Comparison of ENCODE assay signal across 1 cellular context in the genomic region with DNA sequence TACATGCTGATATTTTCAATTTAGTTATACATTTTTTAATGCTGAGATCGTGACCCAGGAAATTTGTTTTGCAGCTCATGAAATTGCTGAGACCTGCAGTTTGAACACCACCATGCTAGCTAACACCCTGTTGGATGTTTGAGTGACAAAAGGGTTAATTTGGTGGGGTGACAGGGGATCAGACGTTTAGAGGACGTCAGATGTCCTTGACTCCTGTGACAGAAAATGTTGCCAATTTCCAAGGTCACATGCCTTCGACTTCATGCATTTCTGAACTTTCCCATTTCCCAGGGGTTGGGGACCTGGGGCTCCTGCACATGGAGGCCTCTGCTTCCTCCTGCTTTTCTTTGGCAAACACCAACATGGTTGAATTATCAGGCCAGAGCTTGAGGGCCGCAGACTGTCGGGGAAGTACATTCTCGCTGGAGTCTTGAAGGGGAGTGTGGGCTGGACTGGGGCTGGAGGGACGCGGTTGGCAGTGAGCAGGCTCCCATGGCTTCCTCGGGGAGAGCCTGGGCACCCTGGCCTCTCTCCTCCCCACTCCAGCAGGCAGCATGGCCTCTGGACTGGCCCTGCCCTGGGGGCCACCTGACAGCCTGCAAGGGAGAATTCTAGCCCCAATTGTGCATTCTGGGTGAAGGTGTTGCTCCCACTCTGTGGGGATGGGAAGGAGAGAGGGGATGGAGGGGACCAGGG.
TF ChIP-seq lines count a peak whose summit lies in the region.

No MANE protein-coding gene starts in this region.

TF ChIP-seq in HepG2, 621 proteins besides CTCF, POLR2A, EP300 and RAD21 (continued from another document and continues in another):
- TF ChIP-seq, protein P1, sequence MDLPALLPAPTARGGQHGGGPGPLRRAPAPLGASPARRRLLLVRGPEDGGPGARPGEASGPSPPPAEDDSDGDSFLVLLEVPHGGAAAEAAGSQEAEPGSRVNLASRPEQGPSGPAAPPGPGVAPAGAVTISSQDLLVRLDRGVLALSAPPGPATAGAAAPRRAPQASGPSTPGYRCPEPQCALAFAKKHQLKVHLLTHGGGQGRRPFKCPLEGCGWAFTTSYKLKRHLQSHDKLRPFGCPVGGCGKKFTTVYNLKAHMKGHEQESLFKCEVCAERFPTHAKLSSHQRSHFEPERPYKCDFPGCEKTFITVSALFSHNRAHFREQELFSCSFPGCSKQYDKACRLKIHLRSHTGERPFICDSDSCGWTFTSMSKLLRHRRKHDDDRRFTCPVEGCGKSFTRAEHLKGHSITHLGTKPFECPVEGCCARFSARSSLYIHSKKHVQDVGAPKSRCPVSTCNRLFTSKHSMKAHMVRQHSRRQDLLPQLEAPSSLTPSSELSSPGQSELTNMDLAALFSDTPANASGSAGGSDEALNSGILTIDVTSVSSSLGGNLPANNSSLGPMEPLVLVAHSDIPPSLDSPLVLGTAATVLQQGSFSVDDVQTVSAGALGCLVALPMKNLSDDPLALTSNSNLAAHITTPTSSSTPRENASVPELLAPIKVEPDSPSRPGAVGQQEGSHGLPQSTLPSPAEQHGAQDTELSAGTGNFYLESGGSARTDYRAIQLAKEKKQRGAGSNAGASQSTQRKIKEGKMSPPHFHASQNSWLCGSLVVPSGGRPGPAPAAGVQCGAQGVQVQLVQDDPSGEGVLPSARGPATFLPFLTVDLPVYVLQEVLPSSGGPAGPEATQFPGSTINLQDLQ (CRISPR knock-in tag; IDR thresholded peaks at IDR 0.05), result no peak
- TF ChIP-seq, protein P2, sequence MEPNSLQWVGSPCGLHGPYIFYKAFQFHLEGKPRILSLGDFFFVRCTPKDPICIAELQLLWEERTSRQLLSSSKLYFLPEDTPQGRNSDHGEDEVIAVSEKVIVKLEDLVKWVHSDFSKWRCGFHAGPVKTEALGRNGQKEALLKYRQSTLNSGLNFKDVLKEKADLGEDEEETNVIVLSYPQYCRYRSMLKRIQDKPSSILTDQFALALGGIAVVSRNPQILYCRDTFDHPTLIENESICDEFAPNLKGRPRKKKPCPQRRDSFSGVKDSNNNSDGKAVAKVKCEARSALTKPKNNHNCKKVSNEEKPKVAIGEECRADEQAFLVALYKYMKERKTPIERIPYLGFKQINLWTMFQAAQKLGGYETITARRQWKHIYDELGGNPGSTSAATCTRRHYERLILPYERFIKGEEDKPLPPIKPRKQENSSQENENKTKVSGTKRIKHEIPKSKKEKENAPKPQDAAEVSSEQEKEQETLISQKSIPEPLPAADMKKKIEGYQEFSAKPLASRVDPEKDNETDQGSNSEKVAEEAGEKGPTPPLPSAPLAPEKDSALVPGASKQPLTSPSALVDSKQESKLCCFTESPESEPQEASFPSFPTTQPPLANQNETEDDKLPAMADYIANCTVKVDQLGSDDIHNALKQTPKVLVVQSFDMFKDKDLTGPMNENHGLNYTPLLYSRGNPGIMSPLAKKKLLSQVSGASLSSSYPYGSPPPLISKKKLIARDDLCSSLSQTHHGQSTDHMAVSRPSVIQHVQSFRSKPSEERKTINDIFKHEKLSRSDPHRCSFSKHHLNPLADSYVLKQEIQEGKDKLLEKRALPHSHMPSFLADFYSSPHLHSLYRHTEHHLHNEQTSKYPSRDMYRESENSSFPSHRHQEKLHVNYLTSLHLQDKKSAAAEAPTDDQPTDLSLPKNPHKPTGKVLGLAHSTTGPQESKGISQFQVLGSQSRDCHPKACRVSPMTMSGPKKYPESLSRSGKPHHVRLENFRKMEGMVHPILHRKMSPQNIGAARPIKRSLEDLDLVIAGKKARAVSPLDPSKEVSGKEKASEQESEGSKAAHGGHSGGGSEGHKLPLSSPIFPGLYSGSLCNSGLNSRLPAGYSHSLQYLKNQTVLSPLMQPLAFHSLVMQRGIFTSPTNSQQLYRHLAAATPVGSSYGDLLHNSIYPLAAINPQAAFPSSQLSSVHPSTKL (CRISPR knock-in tag; IDR thresholded peaks at IDR 0.05), result peak; percentile 47; the same call in 1 of the 2 replicates
- TF ChIP-seq SIN3A (IDR thresholded peaks at IDR 0.05; ENCODE audit: borderline replicate concordance, low read depth, low read length) (no peak), ZNF33A (CRISPR knock-in tag; IDR thresholded peaks at IDR 0.05; ENCODE audit: borderline replicate concordance) (no peak), PRPF4 (IDR thresholded peaks at IDR 0.05; ENCODE audit: low read depth, low read length, poor library complexity, severe bottlenecking) (no peak), ZFX (CRISPR knock-in tag; IDR thresholded peaks at IDR 0.05; ENCODE audit: low read depth) (peak; percentile 43; the same call in 1 of the 2 replicates), ZNF737 (CRISPR knock-in tag; IDR thresholded peaks at IDR 0.05; ENCODE audit: borderline replicate concordance) (no peak), MAFF (IDR thresholded peaks at IDR 0.05; ENCODE audit: low read depth, low read length) (peak; percentile 43; the same call in 1 of the 2 replicates), ZBTB21 (CRISPR knock-in tag; IDR thresholded peaks at IDR 0.05) (peak; percentile 69; the same call in 1 of the 2 replicates), GATAD2A (CRISPR knock-in tag; IDR thresholded peaks at IDR 0.05) (peak; percentile 58; the same call in 1 of the 2 replicates), ZNF652 (CRISPR knock-in tag; IDR thresholded peaks at IDR 0.05; ENCODE audit: borderline replicate concordance, low read depth) (peak; percentile 94), ZNF543 (CRISPR knock-in tag; IDR thresholded peaks at IDR 0.05) (no peak), ZNF224 (CRISPR knock-in tag; IDR thresholded peaks at IDR 0.05) (no peak), ZNF383 (CRISPR knock-in tag; IDR thresholded peaks at IDR 0.05; ENCODE audit: borderline replicate concordance) (no peak), TCF12 (IDR thresholded peaks at IDR 0.05) (no peak), TCF12 (CRISPR knock-in tag; IDR thresholded peaks at IDR 0.05) (no peak), TOPORS (CRISPR knock-in tag; IDR thresholded peaks at IDR 0.05) (no peak), NPAS2 (CRISPR knock-in tag; IDR thresholded peaks at IDR 0.05; ENCODE audit: borderline replicate concordance) (no peak), MIXL1 (CRISPR knock-in tag; IDR thresholded peaks at IDR 0.05) (no peak), HDAC2 (CRISPR knock-in tag; IDR thresholded peaks at IDR 0.05) (0 out of 2 replicates have a peak, but pooled peaks have one; percentile 26), ZNF776 (CRISPR knock-in tag; IDR thresholded peaks at IDR 0.05) (no peak), SP2 (CRISPR knock-in tag; IDR thresholded peaks at IDR 0.05) (no peak), SALL1 (CRISPR knock-in tag; IDR thresholded peaks at IDR 0.05) (peak; percentile 51), SOX13 (IDR thresholded peaks at IDR 0.05) (no peak), SOX13 (CRISPR knock-in tag; conservative IDR thresholded peaks at IDR 0.05 in 1 of 2, IDR thresholded peaks at IDR 0.05 in 1 of 2) (peak in 1 of 2 experiments; percentile 20; a peak in 1 of 4 replicates), BCL6 (CRISPR knock-in tag; IDR thresholded peaks at IDR 0.05) (no peak), RARA (CRISPR knock-in tag; IDR thresholded peaks at IDR 0.05) (peak; percentile 28; the same call in 1 of the 2 replicates)
- TF ChIP-seq, protein P3, sequence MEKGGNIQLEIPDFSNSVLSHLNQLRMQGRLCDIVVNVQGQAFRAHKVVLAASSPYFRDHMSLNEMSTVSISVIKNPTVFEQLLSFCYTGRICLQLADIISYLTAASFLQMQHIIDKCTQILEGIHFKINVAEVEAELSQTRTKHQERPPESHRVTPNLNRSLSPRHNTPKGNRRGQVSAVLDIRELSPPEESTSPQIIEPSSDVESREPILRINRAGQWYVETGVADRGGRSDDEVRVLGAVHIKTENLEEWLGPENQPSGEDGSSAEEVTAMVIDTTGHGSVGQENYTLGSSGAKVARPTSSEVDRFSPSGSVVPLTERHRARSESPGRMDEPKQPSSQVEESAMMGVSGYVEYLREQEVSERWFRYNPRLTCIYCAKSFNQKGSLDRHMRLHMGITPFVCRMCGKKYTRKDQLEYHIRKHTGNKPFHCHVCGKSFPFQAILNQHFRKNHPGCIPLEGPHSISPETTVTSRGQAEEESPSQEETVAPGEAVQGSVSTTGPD (CRISPR knock-in tag; IDR thresholded peaks at IDR 0.05), result 0 out of 2 replicates have a peak, but pooled peaks have one; percentile 22
- TF ChIP-seq, protein P4, sequence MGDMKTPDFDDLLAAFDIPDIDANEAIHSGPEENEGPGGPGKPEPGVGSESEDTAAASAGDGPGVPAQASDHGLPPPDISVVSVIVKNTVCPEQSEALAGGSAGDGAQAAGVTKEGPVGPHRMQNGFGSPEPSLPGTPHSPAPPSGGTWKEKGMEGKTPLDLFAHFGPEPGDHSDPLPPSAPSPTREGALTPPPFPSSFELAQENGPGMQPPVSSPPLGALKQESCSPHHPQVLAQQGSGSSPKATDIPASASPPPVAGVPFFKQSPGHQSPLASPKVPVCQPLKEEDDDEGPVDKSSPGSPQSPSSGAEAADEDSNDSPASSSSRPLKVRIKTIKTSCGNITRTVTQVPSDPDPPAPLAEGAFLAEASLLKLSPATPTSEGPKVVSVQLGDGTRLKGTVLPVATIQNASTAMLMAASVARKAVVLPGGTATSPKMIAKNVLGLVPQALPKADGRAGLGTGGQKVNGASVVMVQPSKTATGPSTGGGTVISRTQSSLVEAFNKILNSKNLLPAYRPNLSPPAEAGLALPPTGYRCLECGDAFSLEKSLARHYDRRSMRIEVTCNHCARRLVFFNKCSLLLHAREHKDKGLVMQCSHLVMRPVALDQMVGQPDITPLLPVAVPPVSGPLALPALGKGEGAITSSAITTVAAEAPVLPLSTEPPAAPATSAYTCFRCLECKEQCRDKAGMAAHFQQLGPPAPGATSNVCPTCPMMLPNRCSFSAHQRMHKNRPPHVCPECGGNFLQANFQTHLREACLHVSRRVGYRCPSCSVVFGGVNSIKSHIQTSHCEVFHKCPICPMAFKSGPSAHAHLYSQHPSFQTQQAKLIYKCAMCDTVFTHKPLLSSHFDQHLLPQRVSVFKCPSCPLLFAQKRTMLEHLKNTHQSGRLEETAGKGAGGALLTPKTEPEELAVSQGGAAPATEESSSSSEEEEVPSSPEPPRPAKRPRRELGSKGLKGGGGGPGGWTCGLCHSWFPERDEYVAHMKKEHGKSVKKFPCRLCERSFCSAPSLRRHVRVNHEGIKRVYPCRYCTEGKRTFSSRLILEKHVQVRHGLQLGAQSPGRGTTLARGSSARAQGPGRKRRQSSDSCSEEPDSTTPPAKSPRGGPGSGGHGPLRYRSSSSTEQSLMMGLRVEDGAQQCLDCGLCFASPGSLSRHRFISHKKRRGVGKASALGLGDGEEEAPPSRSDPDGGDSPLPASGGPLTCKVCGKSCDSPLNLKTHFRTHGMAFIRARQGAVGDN (CRISPR knock-in tag; IDR thresholded peaks at IDR 0.05), result peak; percentile 70
- TF ChIP-seq, protein P5, sequence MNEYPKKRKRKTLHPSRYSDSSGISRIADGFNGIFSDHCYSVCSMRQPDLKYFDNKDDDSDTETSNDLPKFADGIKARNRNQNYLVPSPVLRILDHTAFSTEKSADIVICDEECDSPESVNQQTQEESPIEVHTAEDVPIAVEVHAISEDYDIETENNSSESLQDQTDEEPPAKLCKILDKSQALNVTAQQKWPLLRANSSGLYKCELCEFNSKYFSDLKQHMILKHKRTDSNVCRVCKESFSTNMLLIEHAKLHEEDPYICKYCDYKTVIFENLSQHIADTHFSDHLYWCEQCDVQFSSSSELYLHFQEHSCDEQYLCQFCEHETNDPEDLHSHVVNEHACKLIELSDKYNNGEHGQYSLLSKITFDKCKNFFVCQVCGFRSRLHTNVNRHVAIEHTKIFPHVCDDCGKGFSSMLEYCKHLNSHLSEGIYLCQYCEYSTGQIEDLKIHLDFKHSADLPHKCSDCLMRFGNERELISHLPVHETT (CRISPR knock-in tag; conservative IDR thresholded peaks at IDR 0.05), result no peak
- TF ChIP-seq, protein P6, sequence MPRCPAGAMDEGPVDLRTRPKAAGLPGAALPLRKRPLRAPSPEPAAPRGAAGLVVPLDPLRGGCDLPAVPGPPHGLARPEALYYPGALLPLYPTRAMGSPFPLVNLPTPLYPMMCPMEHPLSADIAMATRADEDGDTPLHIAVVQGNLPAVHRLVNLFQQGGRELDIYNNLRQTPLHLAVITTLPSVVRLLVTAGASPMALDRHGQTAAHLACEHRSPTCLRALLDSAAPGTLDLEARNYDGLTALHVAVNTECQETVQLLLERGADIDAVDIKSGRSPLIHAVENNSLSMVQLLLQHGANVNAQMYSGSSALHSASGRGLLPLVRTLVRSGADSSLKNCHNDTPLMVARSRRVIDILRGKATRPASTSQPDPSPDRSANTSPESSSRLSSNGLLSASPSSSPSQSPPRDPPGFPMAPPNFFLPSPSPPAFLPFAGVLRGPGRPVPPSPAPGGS (CRISPR knock-in tag; IDR thresholded peaks at IDR 0.05), result no peak
- TF ChIP-seq, protein P7, sequence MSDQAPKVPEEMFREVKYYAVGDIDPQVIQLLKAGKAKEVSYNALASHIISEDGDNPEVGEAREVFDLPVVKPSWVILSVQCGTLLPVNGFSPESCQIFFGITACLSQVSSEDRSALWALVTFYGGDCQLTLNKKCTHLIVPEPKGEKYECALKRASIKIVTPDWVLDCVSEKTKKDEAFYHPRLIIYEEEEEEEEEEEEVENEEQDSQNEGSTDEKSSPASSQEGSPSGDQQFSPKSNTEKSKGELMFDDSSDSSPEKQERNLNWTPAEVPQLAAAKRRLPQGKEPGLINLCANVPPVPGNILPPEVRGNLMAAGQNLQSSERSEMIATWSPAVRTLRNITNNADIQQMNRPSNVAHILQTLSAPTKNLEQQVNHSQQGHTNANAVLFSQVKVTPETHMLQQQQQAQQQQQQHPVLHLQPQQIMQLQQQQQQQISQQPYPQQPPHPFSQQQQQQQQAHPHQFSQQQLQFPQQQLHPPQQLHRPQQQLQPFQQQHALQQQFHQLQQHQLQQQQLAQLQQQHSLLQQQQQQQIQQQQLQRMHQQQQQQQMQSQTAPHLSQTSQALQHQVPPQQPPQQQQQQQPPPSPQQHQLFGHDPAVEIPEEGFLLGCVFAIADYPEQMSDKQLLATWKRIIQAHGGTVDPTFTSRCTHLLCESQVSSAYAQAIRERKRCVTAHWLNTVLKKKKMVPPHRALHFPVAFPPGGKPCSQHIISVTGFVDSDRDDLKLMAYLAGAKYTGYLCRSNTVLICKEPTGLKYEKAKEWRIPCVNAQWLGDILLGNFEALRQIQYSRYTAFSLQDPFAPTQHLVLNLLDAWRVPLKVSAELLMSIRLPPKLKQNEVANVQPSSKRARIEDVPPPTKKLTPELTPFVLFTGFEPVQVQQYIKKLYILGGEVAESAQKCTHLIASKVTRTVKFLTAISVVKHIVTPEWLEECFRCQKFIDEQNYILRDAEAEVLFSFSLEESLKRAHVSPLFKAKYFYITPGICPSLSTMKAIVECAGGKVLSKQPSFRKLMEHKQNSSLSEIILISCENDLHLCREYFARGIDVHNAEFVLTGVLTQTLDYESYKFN (CRISPR knock-in tag; conservative IDR thresholded peaks at IDR 0.05), result peak; percentile 50
- TF ChIP-seq, protein P8, sequence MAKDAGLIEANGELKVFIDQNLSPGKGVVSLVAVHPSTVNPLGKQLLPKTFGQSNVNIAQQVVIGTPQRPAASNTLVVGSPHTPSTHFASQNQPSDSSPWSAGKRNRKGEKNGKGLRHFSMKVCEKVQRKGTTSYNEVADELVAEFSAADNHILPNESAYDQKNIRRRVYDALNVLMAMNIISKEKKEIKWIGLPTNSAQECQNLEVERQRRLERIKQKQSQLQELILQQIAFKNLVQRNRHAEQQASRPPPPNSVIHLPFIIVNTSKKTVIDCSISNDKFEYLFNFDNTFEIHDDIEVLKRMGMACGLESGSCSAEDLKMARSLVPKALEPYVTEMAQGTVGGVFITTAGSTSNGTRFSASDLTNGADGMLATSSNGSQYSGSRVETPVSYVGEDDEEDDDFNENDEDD (CRISPR knock-in tag; IDR thresholded peaks at IDR 0.05; ENCODE audit: borderline replicate concordance), result peak; percentile 25; the same call in 1 of the 2 replicates
- TF ChIP-seq, protein P9, sequence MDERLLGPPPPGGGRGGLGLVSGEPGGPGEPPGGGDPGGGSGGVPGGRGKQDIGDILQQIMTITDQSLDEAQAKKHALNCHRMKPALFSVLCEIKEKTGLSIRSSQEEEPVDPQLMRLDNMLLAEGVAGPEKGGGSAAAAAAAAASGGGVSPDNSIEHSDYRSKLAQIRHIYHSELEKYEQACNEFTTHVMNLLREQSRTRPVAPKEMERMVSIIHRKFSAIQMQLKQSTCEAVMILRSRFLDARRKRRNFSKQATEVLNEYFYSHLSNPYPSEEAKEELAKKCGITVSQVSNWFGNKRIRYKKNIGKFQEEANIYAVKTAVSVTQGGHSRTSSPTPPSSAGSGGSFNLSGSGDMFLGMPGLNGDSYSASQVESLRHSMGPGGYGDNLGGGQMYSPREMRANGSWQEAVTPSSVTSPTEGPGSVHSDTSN (CRISPR knock-in tag; IDR thresholded peaks at IDR 0.05), result no peak
